In the genomic region with DNA sequence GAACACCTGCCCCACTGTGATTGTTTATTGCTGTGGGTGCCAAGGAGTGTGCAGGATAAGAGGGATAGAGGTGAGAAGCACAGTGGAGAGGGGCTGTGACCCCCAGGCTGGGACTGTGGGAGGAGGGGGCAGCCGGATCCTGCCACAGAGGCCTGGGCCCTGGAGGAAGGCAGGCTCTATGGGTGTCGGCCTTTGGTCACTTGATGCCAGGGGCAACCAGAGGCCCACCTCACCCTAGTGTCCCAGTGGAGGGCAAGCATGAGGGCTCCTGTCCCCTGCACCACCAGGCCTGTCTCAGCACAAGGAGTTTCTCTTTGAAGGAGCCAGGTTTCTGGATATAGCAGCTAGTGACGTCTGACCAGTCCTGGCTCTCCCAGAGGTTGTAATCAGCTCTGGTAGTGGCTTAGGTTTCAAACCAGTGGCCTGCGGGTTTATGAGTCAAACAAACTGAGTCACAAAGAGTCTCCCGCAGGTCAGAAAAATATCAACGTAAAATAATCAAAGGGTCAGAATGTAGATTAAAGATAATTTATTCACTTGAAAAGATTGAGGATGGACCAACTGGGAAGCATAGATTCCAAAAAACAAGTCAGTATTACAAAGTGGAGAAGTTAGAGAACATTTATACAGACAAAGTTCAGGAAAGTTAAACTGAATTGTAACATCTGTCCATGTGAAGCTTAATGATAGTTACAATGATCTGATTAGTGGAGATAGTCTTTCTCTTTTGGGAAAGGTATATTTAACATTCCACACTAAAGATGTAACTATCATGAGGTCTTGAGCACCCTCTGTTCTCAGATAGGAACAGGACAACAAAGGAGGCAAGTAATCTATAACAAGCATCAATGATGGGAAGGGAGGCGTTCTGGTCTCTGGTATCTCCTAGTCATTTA, we compare ENCODE assay signal across 1 cellular context.
TF ChIP-seq lines count a peak whose summit lies in the region.

No MANE protein-coding gene starts in this region.

TF ChIP-seq in GM23338, 12 proteins besides CTCF, POLR2A, EP300 and RAD21 (continued from another document):
- TF ChIP-seq ZNF462 (CRISPR knock-in tag; IDR thresholded peaks at IDR 0.05) (no peak), STAT1 (IDR thresholded peaks at IDR 0.05; ENCODE audit: unreplicated experiment) (no peak), ZNF331 (CRISPR knock-in tag; IDR thresholded peaks at IDR 0.05; ENCODE audit: low read depth) (no peak), EZH2phosphoT487 (IDR thresholded peaks at IDR 0.05; ENCODE audit: unreplicated experiment) (no peak), CREB1 (CRISPR knock-in tag; IDR thresholded peaks at IDR 0.05; ENCODE audit: low read depth) (no peak), EZH2 (IDR thresholded peaks at IDR 0.05; ENCODE audit: low read depth, unreplicated experiment) (no peak)
